In the genomic region with DNA sequence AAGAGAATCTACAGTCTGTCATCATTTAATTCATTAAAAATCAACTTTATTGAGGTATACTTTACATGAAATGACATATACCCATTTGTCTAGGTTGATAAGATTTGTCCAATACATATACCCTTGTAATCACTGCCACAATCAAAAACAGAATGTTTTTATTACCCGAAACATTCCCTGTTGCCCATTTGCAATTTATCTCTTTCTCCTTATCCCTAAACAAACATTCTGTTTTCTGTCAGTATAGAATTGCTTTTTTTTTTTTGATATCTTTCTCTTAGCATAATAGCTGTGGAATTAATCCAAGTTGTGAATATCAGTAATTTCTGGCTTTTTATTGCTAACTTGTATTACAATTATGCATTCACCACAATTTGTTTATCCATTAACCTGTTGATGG, we compare ENCODE assay signal across 7 cellular contexts. TPM values are rescaled to one million over a fixed set of nuclear protein-coding genes. Genes with fewer than 3 reads are reported as not detected.
"Had no signal": no experiment of that assay in that cellular context is flagged by ENCODE, and none has a peak within 500 bp of the region (broad histone marks: within the 10 kb centered on the region; RNA-seq: fewer than 3 reads in every experiment).

No MANE protein-coding gene starts in this region.

- DNase-seq: H9, HCEC 1CT, IMR-90 had no signal

- H3K9me3 Mint-ChIP-seq: H9 had no signal

- H3K4me3 Mint-ChIP-seq: GM23338, H9 had no signal

- H3K27ac Mint-ChIP-seq: GM23338, H9 had no signal

- H3K4me1 Mint-ChIP-seq: GM23338 had no signal

- ATAC-seq: GM23338, K562 had no signal

- H3K4me3 ChIP-seq: GM23338, K562 had no signal

RNA-seq across cellular contexts. Expression of gene CNTN6, which starts 4.3 kb away (rescaled TPM):
- total RNA-seq: GM23338, H1, H9, HT-29, IMR-90, K562 had no signal
